Comparison of ENCODE assay signal across 8 cellular contexts in genomic region chr11:17275376-17276235, GRCh38. TPM values are rescaled to one million over a fixed set of nuclear protein-coding genes. Genes with fewer than 3 reads are reported as not detected.
A peak's percentile ranks its signal among the peaks of the same experiment; 100 is the strongest.
DNase-seq lines count a peak whose midpoint lies in the region; ATAC-seq and TF ChIP-seq lines count a peak whose summit lies in the region.

No MANE protein-coding gene starts in this region.

- H2AFZ ChIP-seq in ACC112 (ENCODE audit: low read length, unreplicated experiment), result peak overlapping the region; percentile 96

- intact Hi-C loops in ascending aorta (cut with DNase I) (loop anchor here (1.0 to 5.0 kb wide), 5 partner anchors 67 to 1432 kb away; partner anchors contain the start of genes NCR3LG1 and RPS13), lower lobe of right lung (cut with DNase I) (no loop called here)

- H3K36me3 ChIP-seq in ACC112 (ENCODE audit: insufficient read depth, low read length), result no peaks in the 10 kb centered on the region
- H3K36me3 ChIP-seq in ascending aorta, result no peaks in the 10 kb centered on the region
- H3K36me3 ChIP-seq in lower lobe of right lung, result no peaks in the 10 kb centered on the region

- no peaks in the 10 kb centered on the region for H3K9me3 ChIP-seq in ascending aorta
- H3K9me3 ChIP-seq in lower lobe of right lung, result no peaks in the 10 kb centered on the region

- H3K4me1 ChIP-seq in ACC112 (ENCODE audit: control insufficient read depth, insufficient read depth, low read length, unreplicated experiment) (peaks cover 11% of the 10 kb centered on the region), ascending aorta (peaks cover 0 to 5% of the 10 kb centered on the region in 2 donors), lower lobe of right lung (peaks cover 18% of the 10 kb centered on the region)

- peak; percentile 13 for DNase-seq in KG1 (lab: John Stamatoyannopoulos, UW)
- no peak for DNase-seq in ascending aorta (ENCODE audit: low spot score in 2 of 2)
- no peak for DNase-seq in lower lobe of right lung
- DNase-seq in NCI-H345 treated with DMSO at 0.1 percent for 48 hours (lab: John Stamatoyannopoulos, UW; ENCODE audit: unreplicated experiment), result no peak
- DNase-seq in epidermal melanocyte (ENCODE audit: insufficient read length, low spot score), result no peak

- TF ChIP-seq CTCF in ascending aorta (IDR thresholded peaks at IDR 0.05), result no peak
- no peak for TF ChIP-seq CTCF in lower lobe of right lung (IDR thresholded peaks at IDR 0.05)

- H3K27ac ChIP-seq in ACC112 (ENCODE audit: low read depth, low read length) (peak overlapping the region; percentile 77), ascending aorta (peak overlapping the region; percentile 86 to 92), lower lobe of right lung (peak overlapping the region; percentile 90)

- H3K27me3 ChIP-seq in ACC112 (ENCODE audit: insufficient read depth, low read length), result no peaks in the 10 kb centered on the region
- H3K27me3 ChIP-seq in ascending aorta, result no peaks in the 10 kb centered on the region
- H3K27me3 ChIP-seq in lower lobe of right lung (ENCODE audit: low read depth), result no peaks in the 10 kb centered on the region

- peaks cover 18% of the 10 kb centered on the region for H3K79me2 ChIP-seq in ACC112 (ENCODE audit: control insufficient read depth, insufficient read depth, low read length, unreplicated experiment)

- H3K4me3 ChIP-seq in ACC112 (ENCODE audit: low read depth, low read length) (peak overlapping the region; percentile 93), ascending aorta (peak overlapping the region; percentile 78 to 85), lower lobe of right lung (peak overlapping the region; percentile 97)

- ATAC-seq in lower lobe of right lung (no peak), HG02763 (IDR thresholded peaks at IDR 0.05; ENCODE audit: unreplicated experiment) (no peak), GM18868 (IDR thresholded peaks at IDR 0.05; ENCODE audit: unreplicated experiment) (no peak)

RNA-seq across cellular contexts. Expression of gene NUCB2, which starts 0.9 kb away (rescaled TPM):
- total RNA-seq in ascending aorta, result 47.8 TPM
- total RNA-seq in lower lobe of right lung, result 82.7 TPM
